Comparison of ENCODE assay signal across 8 cellular contexts in genomic region chr13:40438999-40439797, GRCh38.
DNase-seq lines count a peak whose midpoint lies in the region; ATAC-seq, FAIRE-seq and TF ChIP-seq lines count a peak whose summit lies in the region.

No MANE protein-coding gene starts in this region.

- DNase-seq in Daoy (ENCODE audit: low read depth) (peak; percentile 19), Right ventricle myocardium superior (no peak), sciatic nerve (ENCODE audit: low spot score) (no peak), HTR-8/SVneo (ENCODE audit: insufficient read length, low spot score) (no peak), 8988T (no peak), NCI-H1105 treated with DMSO at 0.1 percent for 48 hours (lab: John Stamatoyannopoulos, UW) (no peak)
- peak; percentile 51 for DNase-seq in activated CD8-positive, alpha-beta T cell treated with anti-CD3 and anti-CD28 coated beads for 36 hours
- DNase-seq in natural killer cell treated with Interleukin-12 subunit alpha and Interleukin-12 subunit beta and Interleukin-15 and Interleukin-18, amount 100 ng/mL, for 72 hours (ENCODE audit: low spot score) = no peak

- peak overlapping the region; percentile 76 for H3K27ac Mint-ChIP-seq in activated CD8-positive, alpha-beta T cell treated with anti-CD3 and anti-CD28 coated beads for 36 hours
- H3K27ac Mint-ChIP-seq in natural killer cell treated with Interleukin-12 subunit alpha and Interleukin-12 subunit beta and Interleukin-15 and Interleukin-18, amount 100 ng/mL, for 72 hours = no peak overlapping the region

- intact Hi-C loops in activated CD8-positive, alpha-beta T cell treated with anti-CD3 and anti-CD28 coated beads for 36 hours (cut with micrococcal nuclease) = no loop called here
- intact Hi-C loops in Right ventricle myocardium superior (cut with DNase I) = no loop called here
- intact Hi-C loops in sciatic nerve (cut with DNase I) = no loop called here

- peaks cover 36% of the 10 kb centered on the region for H3K4me1 Mint-ChIP-seq in activated CD8-positive, alpha-beta T cell treated with anti-CD3 and anti-CD28 coated beads for 36 hours (ENCODE audit: low read depth)
- H3K4me1 Mint-ChIP-seq in natural killer cell treated with Interleukin-12 subunit alpha and Interleukin-12 subunit beta and Interleukin-15 and Interleukin-18, amount 100 ng/mL, for 72 hours (ENCODE audit: low read depth in 2 of 2) = peaks cover 14 to 17% of the 10 kb centered on the region in 2 donors

- peaks cover 4% of the 10 kb centered on the region for H3K36me3 Mint-ChIP-seq in activated CD8-positive, alpha-beta T cell treated with anti-CD3 and anti-CD28 coated beads for 36 hours (ENCODE audit: low read depth)
- no peaks in the 10 kb centered on the region for H3K36me3 Mint-ChIP-seq in natural killer cell treated with Interleukin-12 subunit alpha and Interleukin-12 subunit beta and Interleukin-15 and Interleukin-18, amount 100 ng/mL, for 72 hours

- H3K9me3 Mint-ChIP-seq in activated CD8-positive, alpha-beta T cell treated with anti-CD3 and anti-CD28 coated beads for 36 hours = no peaks in the 10 kb centered on the region
- H3K9me3 Mint-ChIP-seq in natural killer cell treated with Interleukin-12 subunit alpha and Interleukin-12 subunit beta and Interleukin-15 and Interleukin-18, amount 100 ng/mL, for 72 hours = no peaks in the 10 kb centered on the region

- peak; percentile 86 for ATAC-seq in activated CD8-positive, alpha-beta T cell treated with anti-CD3 and anti-CD28 coated beads for 36 hours
- peak; percentile 7 for ATAC-seq in Right ventricle myocardium superior (ENCODE audit: poor library complexity)
- ATAC-seq in sciatic nerve = peak; percentile 69
- no peak for ATAC-seq in natural killer cell treated with Interleukin-12 subunit alpha and Interleukin-12 subunit beta and Interleukin-15 and Interleukin-18, amount 100 ng/mL, for 72 hours

- no peaks in the 10 kb centered on the region for H3K27me3 Mint-ChIP-seq in activated CD8-positive, alpha-beta T cell treated with anti-CD3 and anti-CD28 coated beads for 36 hours
- peaks cover 0 to 3% of the 10 kb centered on the region in 2 donors for H3K27me3 Mint-ChIP-seq in natural killer cell treated with Interleukin-12 subunit alpha and Interleukin-12 subunit beta and Interleukin-15 and Interleukin-18, amount 100 ng/mL, for 72 hours

- TF ChIP-seq CTCF in activated CD8-positive, alpha-beta T cell treated with anti-CD3 and anti-CD28 coated beads for 36 hours (IDR thresholded peaks at IDR 0.05) = no peak

- peak overlapping the region; percentile 48 for H3K4me3 Mint-ChIP-seq in activated CD8-positive, alpha-beta T cell treated with anti-CD3 and anti-CD28 coated beads for 36 hours
- H3K4me3 Mint-ChIP-seq in natural killer cell treated with Interleukin-12 subunit alpha and Interleukin-12 subunit beta and Interleukin-15 and Interleukin-18, amount 100 ng/mL, for 72 hours = no peak overlapping the region

- FAIRE-seq in HTR-8/SVneo (lab: Jason Lieb, UNC) = no peak

- CTCF ChIA-PET in activated CD8-positive, alpha-beta T cell treated with anti-CD3 and anti-CD28 coated beads for 36 hours (lab: Charles Lee) = interaction anchor here (0.7 to 1.3 kb wide), 2 partner anchors 370 to 652 kb away, joined by 3 to 4 read pairs; no protein-coding TSS in a partner anchor

- POLR2A ChIA-PET in activated CD8-positive, alpha-beta T cell treated with anti-CD3 and anti-CD28 coated beads for 36 hours (lab: Charles Lee) = interaction anchor here (0.7 to 2.0 kb wide), 3 partner anchors 10 to 233 kb away, joined by 3 to 7 read pairs (median 3); no protein-coding TSS in a partner anchor

Comparison
In these comparisons a context has a peak if more than half of its experiments do, and no peak if none do; other contexts are left out.
1. DNase-seq: peak in Daoy (single experiment) and activated CD8-positive, alpha-beta T cell treated with anti-CD3 and anti-CD28 coated beads for 36 hours (single experiment); none in Right ventricle myocardium superior (single experiment), sciatic nerve (single experiment), HTR-8/SVneo (single experiment), 8988T (single experiment), NCI-H1105 treated with DMSO at 0.1 percent for 48 hours (single experiment) and natural killer cell treated with Interleukin-12 subunit alpha and Interleukin-12 subunit beta and Interleukin-15 and Interleukin-18, amount 100 ng/mL, for 72 hours (single experiment).
2. ATAC-seq: peak in activated CD8-positive, alpha-beta T cell treated with anti-CD3 and anti-CD28 coated beads for 36 hours (single experiment), Right ventricle myocardium superior (single experiment) and sciatic nerve (single experiment); none in natural killer cell treated with Interleukin-12 subunit alpha and Interleukin-12 subunit beta and Interleukin-15 and Interleukin-18, amount 100 ng/mL, for 72 hours (0 of 2).